Comparison of ENCODE assay signal across 11 cellular contexts in genomic region chr16:13873835-13874438, GRCh38. TPM values are rescaled to one million over a fixed set of nuclear protein-coding genes. Genes with fewer than 3 reads are reported as not detected.
DNase-seq lines count a peak whose midpoint lies in the region; ATAC-seq, FAIRE-seq and TF ChIP-seq lines count a peak whose summit lies in the region.
"Had no signal": no experiment of that assay in that cellular context is flagged by ENCODE, and none has a peak within 500 bp of the region (broad histone marks: within the 10 kb centered on the region; RNA-seq: fewer than 3 reads in every experiment).

No MANE protein-coding gene starts in this region.

- DNase-seq in NCI-H146 (lab: John Stamatoyannopoulos, UW) (peak; percentile 26), NCI-H146 treated with DMSO at 0.1 percent for 48 hours (lab: John Stamatoyannopoulos, UW; ENCODE audit: unreplicated experiment) (no peak), NCI-H2227 treated with DMSO at 0.1 percent for 48 hours (lab: John Stamatoyannopoulos, UW) (peak; percentile 17), dorsolateral prefrontal cortex (peak in 2 of 10 donors; percentile 5 to 9), psoas muscle (no peak), Peyer's patch (no peak), H54 (ENCODE audit: insufficient read length, low spot score) (no peak)
- DNase-seq in activated T-cell treated with anti-CD3 and anti-CD28 coated beads, Interleukin-2, amount 50 U/mL, for 1 hour = no peak
- DNase-seq: C1 segment of cervical spinal cord, KG1, spleen had no signal

- no peak for TF ChIP-seq POLR2A in Peyer's patch (IDR thresholded peaks at IDR 0.05)
- TF ChIP-seq POLR2A in H54 (IDR thresholded peaks at IDR 0.05; ENCODE audit: low read depth, low read length) = no peak

- TF ChIP-seq CTCF in dorsolateral prefrontal cortex (IDR thresholded peaks at IDR 0.05 in 54 of 56, conservative IDR thresholded peaks at IDR 0.05 in 2 of 56; ENCODE audit: low read depth in 1 of 56, partially characterized antibody in 56 of 56) (peak in 55 of 56 donors; percentile 23 to 67 (median 53)), psoas muscle (IDR thresholded peaks at IDR 0.05) (peak; percentile 27), Peyer's patch (IDR thresholded peaks at IDR 0.05) (no peak)

- peaks cover 0 to 4% (median 0%) of the 10 kb centered on the region in 45 donors for H3K27me3 ChIP-seq in dorsolateral prefrontal cortex
- H3K27me3 ChIP-seq in psoas muscle (ENCODE audit: insufficient read depth in 3 of 3, low read length in 2 of 3) = peaks cover 0 to 1% (median 0%) of the 10 kb centered on the region in 3 donors
- H3K27me3 ChIP-seq in Peyer's patch = no peaks in the 10 kb centered on the region

- 14 to 18% (median 17%) methylated on average over 5 of the region's 5 CpGs for WGBS in psoas muscle, 3 donors

- H3K4me1 ChIP-seq in psoas muscle (no peaks in the 10 kb centered on the region), Peyer's patch (no peaks in the 10 kb centered on the region)
- H3K4me1 ChIP-seq: spleen had no signal

- no peak overlapping the region for H3K4me3 ChIP-seq in dorsolateral prefrontal cortex
- H3K4me3 ChIP-seq in psoas muscle = no peak overlapping the region
- no peak overlapping the region for H3K4me3 ChIP-seq in Peyer's patch
- H3K4me3 ChIP-seq: spleen had no signal

- no peak for FAIRE-seq in H54 (lab: Jason Lieb, UNC)

- H3K27ac ChIP-seq in dorsolateral prefrontal cortex = no peak overlapping the region
- H3K27ac ChIP-seq in psoas muscle = no peak overlapping the region
- no peak overlapping the region for H3K27ac ChIP-seq in Peyer's patch
- H3K27ac ChIP-seq: spleen had no signal

- H3K9me3 ChIP-seq in psoas muscle (no peaks in the 10 kb centered on the region), Peyer's patch (no peaks in the 10 kb centered on the region)
- H3K9me3 ChIP-seq: spleen had no signal

- intact Hi-C loops in dorsolateral prefrontal cortex (cut with DNase I) (no loop called here), psoas muscle (cut with DNase I) (no loop called here)

- ATAC-seq in psoas muscle = no peak

- no peaks in the 10 kb centered on the region for H3K36me3 ChIP-seq in psoas muscle (ENCODE audit: insufficient read depth in 1 of 2, low read depth in 1 of 2)
- H3K36me3 ChIP-seq in Peyer's patch = no peaks in the 10 kb centered on the region
- H3K36me3 ChIP-seq: spleen had no signal

RNA-seq across cellular contexts. Expression of gene ERCC4, which starts 46.0 kb away (rescaled TPM):
- total RNA-seq in dorsolateral prefrontal cortex (10 to 100 TPM in 119 of 120 experiments, 1 to 10 TPM in 1; 9.7 to 26.2 (median 16.9) TPM), psoas muscle (10 to 100 TPM in 1 of 4 donors, 1 to 10 TPM in 3; 6.8 to 10.8 (median 8.8) TPM), Peyer's patch (10 to 100 TPM in 1 of 4 donors, 1 to 10 TPM in 3; 2.5 to 13.2 (median 4.8) TPM)
- 1 to 10 TPM; 2.4 to 8.7 (median 2.5) TPM for polyA plus RNA-seq in psoas muscle

Comparison
In these comparisons a context has a peak if more than half of its experiments do, and no peak if none do; other contexts are left out.
1. DNase-seq: peak in NCI-H146 (single experiment) and NCI-H2227 treated with DMSO at 0.1 percent for 48 hours (single experiment); none in NCI-H146 treated with DMSO at 0.1 percent for 48 hours (single experiment), psoas muscle (0 of 2), Peyer's patch (0 of 3), activated T-cell treated with anti-CD3 and anti-CD28 coated beads, Interleukin-2, amount 50 U/mL, for 1 hour (single experiment) and H54 (single experiment).
2. CTCF ChIP-seq: peak in dorsolateral prefrontal cortex (55 of 56) and psoas muscle (single experiment); none in Peyer's patch (0 of 6).